ENCODE assay signal across 17 cellular contexts in the genomic region with DNA sequence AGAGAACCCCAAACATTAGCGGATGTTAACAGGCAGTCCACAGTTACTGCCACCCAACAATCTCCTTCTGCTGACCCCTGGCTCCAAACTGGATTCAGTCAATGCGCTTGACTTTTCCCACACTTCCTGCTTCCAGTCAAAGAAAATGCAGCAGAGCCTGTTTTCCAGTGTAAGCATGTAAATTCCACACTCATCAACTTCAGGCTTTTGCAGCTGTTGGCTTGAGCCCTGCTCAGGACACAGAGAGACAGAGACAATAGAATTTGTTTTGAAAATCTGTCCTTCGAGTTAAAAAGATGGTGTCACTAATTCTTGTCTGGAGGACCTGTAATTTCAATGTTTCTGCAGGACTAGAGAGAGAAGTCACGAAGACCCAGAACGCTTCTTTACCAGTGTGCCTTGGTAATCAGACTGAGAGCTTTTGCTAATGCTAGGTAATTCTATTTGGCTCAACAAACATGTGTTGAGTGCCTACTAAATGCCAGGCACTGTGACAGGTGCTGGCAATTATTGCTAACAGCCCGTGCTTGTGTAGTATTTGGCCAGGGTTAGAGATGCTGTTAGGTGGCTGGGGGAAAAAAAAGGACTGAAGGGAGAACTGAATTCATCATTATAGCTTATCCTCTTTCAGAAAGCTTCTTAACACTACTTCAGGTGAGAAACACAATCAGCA. TPM values are rescaled to one million over a fixed set of nuclear protein-coding genes. Genes with fewer than 3 reads are reported as not detected.
A peak's percentile ranks its signal among the peaks of the same experiment; 100 is the strongest.
DNase-seq lines count a peak whose midpoint lies in the region; ATAC-seq and TF ChIP-seq lines count a peak whose summit lies in the region.
"Had no signal": no experiment of that assay in that cellular context is flagged by ENCODE, and none has a peak within 500 bp of the region (broad histone marks: within the 10 kb centered on the region; RNA-seq: fewer than 3 reads in every experiment).

No MANE protein-coding gene starts in this region.

- H3K4me3 ChIP-seq in PC-9 (peak overlapping the region; percentile 3; the same call in 1 of the 2 replicates), mucosa of descending colon (no peak overlapping the region)

- H2AFZ ChIP-seq in PC-9 = peak overlapping the region; percentile 46; the same call in 1 of the 2 replicates

- no peaks in the 10 kb centered on the region for H3K9me2 ChIP-seq in PC-9 (ENCODE audit: insufficient read depth)

- H3K9me3 ChIP-seq in PC-9 (ENCODE audit: insufficient read depth, low read depth) (no peaks in the 10 kb centered on the region), mucosa of descending colon (no peaks in the 10 kb centered on the region)

- H3K27me3 ChIP-seq in PC-9 (ENCODE audit: insufficient read depth, low read depth) = no peaks in the 10 kb centered on the region

- H3K4me1 ChIP-seq in PC-9 (replicated peaks; ENCODE audit: insufficient read depth) = peaks cover 74% of the 10 kb centered on the region
- no peaks in the 10 kb centered on the region for H3K4me1 ChIP-seq in mucosa of descending colon (ENCODE audit: low read depth)

- DNase-seq in DMS53 (lab: John Stamatoyannopoulos, UW) (peak; percentile 70), NCI-H1092 (lab: John Stamatoyannopoulos, UW) (peak; percentile 88), PC-9 (peak; percentile 44 to 93), mucosa of descending colon (no peak), GDM1 (lab: John Stamatoyannopoulos, UW) (no peak), NCI-H2171 (lab: John Stamatoyannopoulos, UW) (no peak)
- DNase-seq: activated CD8-positive, alpha-beta memory T cell treated with anti-CD3 and anti-CD28 coated beads, Interleukin-2, amount 50 U/mL, for 48 hours; activated naive CD8-positive, alpha-beta T cell treated with anti-CD3 and anti-CD28 coated beads for 36 hours; central memory CD4-positive, alpha-beta T cell; foreskin melanocyte; GOT3; NCI-H446; OCI-M1; T-cell had no signal

- no TSS peak for BruUV-seq in PC-9 (replicated peaks; lab: Mats Ljungman, UMichigan)

- ATAC-seq in mucosa of descending colon (peak; percentile 25), HG03135 (IDR thresholded peaks at IDR 0.05; ENCODE audit: unreplicated experiment) (no peak), HG02678 (IDR thresholded peaks at IDR 0.05; ENCODE audit: unreplicated experiment) (no peak)
- ATAC-seq: T-cell had no signal

- H3K36me3 ChIP-seq in PC-9 (ENCODE audit: low read depth) (no peaks in the 10 kb centered on the region), mucosa of descending colon (ENCODE audit: low read depth) (no peaks in the 10 kb centered on the region)

- H3K4me2 ChIP-seq in PC-9 = peak overlapping the region; percentile 74

- H4K20me1 ChIP-seq in PC-9 (ENCODE audit: insufficient read depth) = no peaks in the 10 kb centered on the region

- peaks cover 53% of the 10 kb centered on the region for H3F3A ChIP-seq in PC-9 (ENCODE audit: insufficient read depth, low read depth)

- no peak for TF ChIP-seq CTCF in PC-9 (conservative IDR thresholded peaks at IDR 0.05)
- TF ChIP-seq CTCF in mucosa of descending colon (IDR thresholded peaks at IDR 0.05) = no peak

- peak overlapping the region; percentile 79 for H3K27ac ChIP-seq in PC-9

- POLR2A ChIA-PET in PC-9 (lab: Charles Lee; ENCODE audit: unreplicated experiment) = interaction anchor here (0.5 kb wide), 1 partner anchor 248 kb away, joined by 6 read pairs; no protein-coding TSS in a partner anchor

- intact Hi-C loops in PC-9 (cut with micrococcal nuclease; ENCODE audit: unreplicated experiment) = no loop called here
- intact Hi-C loops in mucosa of descending colon (cut with DNase I, micrococcal nuclease) = no loop called here

- no peaks in the 10 kb centered on the region for H3K79me2 ChIP-seq in PC-9 (ENCODE audit: low read depth)

- CTCF ChIA-PET in PC-9 (lab: Charles Lee) = interaction anchor here (0.9 kb wide), 1 partner anchor 162 kb away, joined by 3 read pairs; no protein-coding TSS in a partner anchor

RNA-seq across cellular contexts. Expression of gene HOXB1, which starts 32.5 kb away (rescaled TPM):
- total RNA-seq in PC-9 (2021) (not detected in 2 replicates), mucosa of descending colon (not detected)
- total RNA-seq: activated naive CD8-positive, alpha-beta T cell treated with anti-CD3 and anti-CD28 coated beads for 36 hours; osteocyte; T-cell had no signal

RNA-seq across cellular contexts. Expression of gene HOXB2, which starts 46.6 kb away (rescaled TPM):
- total RNA-seq in PC-9 (2021) = 0.31 and 0.90 TPM in 2 replicates
- total RNA-seq in mucosa of descending colon = 10 to 100 TPM in 1 of 3 donors, 1 to 10 TPM in 1, under 1 TPM in 1; 0.93 to 32.4 (median 3.3) TPM
- total RNA-seq: osteocyte had no signal

Comparison
In these comparisons a context has a peak if more than half of its experiments do, and no peak if none do; other contexts are left out.
1. DNase-seq: peak in DMS53 (single experiment), NCI-H1092 (single experiment) and PC-9 (2 of 2); none in mucosa of descending colon (0 of 3), GDM1 (single experiment) and NCI-H2171 (single experiment).